8 cellular contexts compared by ENCODE assay signal in the genomic region with DNA sequence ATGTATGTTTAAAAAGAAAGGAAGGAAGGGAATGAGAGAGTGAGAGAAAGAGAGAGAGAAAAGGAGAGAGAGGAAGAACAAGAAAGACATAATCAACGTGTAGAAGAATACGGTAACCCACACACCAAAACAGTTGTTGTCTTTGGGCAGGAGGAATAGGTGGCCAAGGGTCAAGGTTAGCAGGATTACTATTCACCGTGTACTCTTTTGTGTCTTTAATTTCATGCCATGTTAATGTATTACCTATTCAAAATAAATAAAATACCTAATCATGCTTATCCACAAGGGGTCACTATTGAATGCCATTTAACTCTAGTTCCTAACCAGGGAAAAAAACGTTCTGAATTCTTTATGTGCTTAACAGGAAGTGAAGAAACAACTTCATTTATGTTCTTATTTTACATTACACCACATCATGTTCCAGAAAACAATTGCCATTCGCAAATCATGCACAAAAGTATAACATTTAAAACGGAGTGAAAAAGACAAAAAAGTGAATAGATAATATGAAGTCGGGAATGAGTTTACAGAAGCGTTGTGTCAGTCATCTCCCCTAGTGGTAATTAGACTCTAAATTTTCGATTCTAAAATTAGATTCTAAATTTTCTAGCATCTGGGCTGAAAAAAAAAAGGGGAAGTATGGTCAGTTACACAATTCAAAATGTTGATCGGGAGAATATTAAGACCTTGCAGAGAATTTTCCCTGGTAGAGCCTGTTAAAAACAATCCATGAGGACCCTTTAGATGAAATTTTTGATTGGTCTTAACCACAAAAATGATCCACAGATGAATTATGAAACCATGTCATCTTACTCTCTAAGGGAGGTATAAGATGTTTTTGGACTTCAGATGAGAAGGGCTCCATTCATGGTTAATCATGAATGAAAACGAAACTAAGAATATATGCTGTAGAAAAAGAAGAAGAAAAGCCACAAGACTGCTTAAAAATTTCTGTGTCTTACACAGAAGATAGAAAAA. TPM values are rescaled to one million over a fixed set of nuclear protein-coding genes. Genes with fewer than 3 reads are reported as not detected.
DNase-seq lines count a peak whose midpoint lies in the region; ATAC-seq, FAIRE-seq and TF ChIP-seq lines count a peak whose summit lies in the region.

No MANE protein-coding gene starts in this region.

- no peak overlapping the region for H3K9ac ChIP-seq in NT2/D1 (ENCODE audit: insufficient read length, low read depth)

- no peaks in the 10 kb centered on the region for H3K9me3 Mint-ChIP-seq in activated CD4-positive, alpha-beta T cell treated with anti-CD3 and anti-CD28 coated beads, Interleukin-2, amount 10 ng/mL, durations not matched to agents 24 days and 14 days
- no peaks in the 10 kb centered on the region for H3K9me3 Mint-ChIP-seq in stimulated activated memory B cell treated with anti-CD40 and anti-IgM and Interleukin-4, amounts not matched to agents 10 μg/mL and 1 μg/mL and 100 μg/mL, for 72 hours

- no peak for TF ChIP-seq POLR2A in H54 (IDR thresholded peaks at IDR 0.05; ENCODE audit: low read depth, low read length)

- peak overlapping the region; percentile 89 for H3K4me3 Mint-ChIP-seq in activated CD4-positive, alpha-beta T cell treated with anti-CD3 and anti-CD28 coated beads, Interleukin-2, amount 10 ng/mL, durations not matched to agents 24 days and 14 days
- peak overlapping the region; percentile 98 for H3K4me3 Mint-ChIP-seq in stimulated activated memory B cell treated with anti-CD40 and anti-IgM and Interleukin-4, amounts not matched to agents 10 μg/mL and 1 μg/mL and 100 μg/mL, for 72 hours

- peak; percentile 50 for FAIRE-seq in H54 (lab: Jason Lieb, UNC)
- peak; percentile 100 for FAIRE-seq in islet of Langerhans (lab: Jason Lieb, UNC)

- no peaks in the 10 kb centered on the region for H3K9me3 ChIP-seq in NT2/D1 (ENCODE audit: insufficient read depth, low read length)

- peak; percentile 81 for ATAC-seq in stimulated activated memory B cell treated with anti-CD40 and anti-IgM and Interleukin-4, amounts not matched to agents 10 μg/mL and 1 μg/mL and 100 μg/mL, for 72 hours

- H3K27ac Mint-ChIP-seq in activated CD4-positive, alpha-beta T cell treated with anti-CD3 and anti-CD28 coated beads, Interleukin-2, amount 10 ng/mL, durations not matched to agents 24 days and 14 days, result peak overlapping the region; percentile 86
- peak overlapping the region; percentile 86 for H3K27ac Mint-ChIP-seq in stimulated activated memory B cell treated with anti-CD40 and anti-IgM and Interleukin-4, amounts not matched to agents 10 μg/mL and 1 μg/mL and 100 μg/mL, for 72 hours

- intact Hi-C loops in activated CD4-positive, alpha-beta T cell treated with anti-CD3 and anti-CD28 coated beads, Interleukin-2, amount 10 ng/mL, durations not matched to agents 24 days and 14 days (cut with micrococcal nuclease), result loop anchor here (1.0 to 5.0 kb wide), 8 partner anchors 12 to 467 kb away; partner anchors contain the start of genes EXO1 and FH

- peaks cover 15% of the 10 kb centered on the region for H3K4me1 Mint-ChIP-seq in activated CD4-positive, alpha-beta T cell treated with anti-CD3 and anti-CD28 coated beads, Interleukin-2, amount 10 ng/mL, durations not matched to agents 24 days and 14 days
- H3K4me1 Mint-ChIP-seq in stimulated activated memory B cell treated with anti-CD40 and anti-IgM and Interleukin-4, amounts not matched to agents 10 μg/mL and 1 μg/mL and 100 μg/mL, for 72 hours, result peaks cover 39% of the 10 kb centered on the region

- in situ Hi-C loops in KBM-7 (cut with MboI; ENCODE audit: low pct_unique_long_range_greater_than_20kb, low sequenced_read_pairs), result loop anchor here (25.0 kb wide), 1 partner anchor 306 kb away; the partner anchor contains the start of gene EXO1
- in situ Hi-C loops in brain microvascular endothelial cell (cut with HindIII; ENCODE audit: low pct_ligation_motif_present, low sequenced_read_pairs), result loop anchor here (25.0 kb wide), 1 partner anchor 306 kb away; the partner anchor contains the start of gene EXO1

- peak; percentile 58 for DNase-seq in activated CD4-positive, alpha-beta T cell treated with anti-CD3 and anti-CD28 coated beads, Interleukin-2, amount 10 ng/mL, durations not matched to agents 24 days and 14 days
- DNase-seq in activated CD4-positive, alpha-beta T cell treated with anti-CD3 and anti-CD28 coated beads, Interleukin-2, amount 50 U/mL, for 1 hour, result no peak
- DNase-seq in H54 (ENCODE audit: insufficient read length, low spot score) (peak; percentile 4), KBM-7 (peak; percentile 94), NT2/D1 (ENCODE audit: low read depth, low spot score) (peak; percentile 43), brain microvascular endothelial cell (no peak)

- H3K36me3 Mint-ChIP-seq in activated CD4-positive, alpha-beta T cell treated with anti-CD3 and anti-CD28 coated beads, Interleukin-2, amount 10 ng/mL, durations not matched to agents 24 days and 14 days (ENCODE audit: low read depth), result no peaks in the 10 kb centered on the region
- H3K36me3 Mint-ChIP-seq in stimulated activated memory B cell treated with anti-CD40 and anti-IgM and Interleukin-4, amounts not matched to agents 10 μg/mL and 1 μg/mL and 100 μg/mL, for 72 hours, result peaks cover 19% of the 10 kb centered on the region

- peaks cover 28% of the 10 kb centered on the region for H3K27me3 Mint-ChIP-seq in activated CD4-positive, alpha-beta T cell treated with anti-CD3 and anti-CD28 coated beads, Interleukin-2, amount 10 ng/mL, durations not matched to agents 24 days and 14 days
- no peaks in the 10 kb centered on the region for H3K27me3 Mint-ChIP-seq in stimulated activated memory B cell treated with anti-CD40 and anti-IgM and Interleukin-4, amounts not matched to agents 10 μg/mL and 1 μg/mL and 100 μg/mL, for 72 hours

- H3K4me3 ChIP-seq in NT2/D1 (ENCODE audit: insufficient read length, low read depth) (no peak overlapping the region), brain microvascular endothelial cell (ENCODE audit: low read depth, low read length) (peak overlapping the region; percentile 55)

- H3K27ac ChIP-seq in brain microvascular endothelial cell, result peak overlapping the region; percentile 14

- no peaks in the 10 kb centered on the region for H3K4me1 ChIP-seq in NT2/D1 (ENCODE audit: insufficient read depth, insufficient read length)

- H3K36me3 ChIP-seq in NT2/D1 (ENCODE audit: insufficient read depth, insufficient read length, low read length) (no peaks in the 10 kb centered on the region), brain microvascular endothelial cell (replicated peaks) (no peaks in the 10 kb centered on the region)

- TF ChIP-seq CTCF in brain microvascular endothelial cell (IDR thresholded peaks at IDR 0.05; ENCODE audit: low read depth, low read length, missing control alignments), result peak; percentile 21

- no peaks in the 10 kb centered on the region for H3K27me3 ChIP-seq in NT2/D1 (ENCODE audit: insufficient read depth, insufficient read length)
- peaks cover 2% of the 10 kb centered on the region for H3K27me3 ChIP-seq in brain microvascular endothelial cell (replicated peaks)

RNA-seq across cellular contexts. Expression of gene KMO, which starts 0.7 kb away (rescaled TPM):
- 0.09 TPM in 1 of 2 replicates, not detected in the other for total RNA-seq in activated CD4-positive, alpha-beta T cell treated with anti-CD3 and anti-CD28 coated beads, Interleukin-2, amount 10 ng/mL, durations not matched to agents 24 days and 14 days

RNA-seq across cellular contexts. Expression of gene FH, which starts 11.9 kb away (rescaled TPM):
- total RNA-seq in activated CD4-positive, alpha-beta T cell treated with anti-CD3 and anti-CD28 coated beads, Interleukin-2, amount 10 ng/mL, durations not matched to agents 24 days and 14 days, result 98.6 and 103 TPM in 2 replicates

Comparison
In these comparisons a context has a peak if more than half of its experiments do, and no peak if none do; other contexts are left out.
1. DNase-seq: peak in activated CD4-positive, alpha-beta T cell treated with anti-CD3 and anti-CD28 coated beads, Interleukin-2, amount 10 ng/mL, durations not matched to agents 24 days and 14 days (single experiment), H54 (single experiment), KBM-7 (single experiment) and NT2/D1 (single experiment); none in activated CD4-positive, alpha-beta T cell treated with anti-CD3 and anti-CD28 coated beads, Interleukin-2, amount 50 U/mL, for 1 hour (single experiment) and brain microvascular endothelial cell (single experiment).